Comparison of ENCODE assay signal across 32 cellular contexts in genomic region chr2:163649080-163649479, GRCh38.
DNase-seq lines count a peak whose midpoint lies in the region; ATAC-seq and TF ChIP-seq lines count a peak whose summit lies in the region.
"Had no signal": no experiment of that assay in that cellular context is flagged by ENCODE, and none has a peak within 500 bp of the region (broad histone marks: within the 10 kb centered on the region; RNA-seq: fewer than 3 reads in every experiment).

No MANE protein-coding gene starts in this region.

- no peak overlapping the region for H2AFZ ChIP-seq in mesenchymal stem cell (ENCODE audit: low read depth, low read length)

- no peak overlapping the region for H3K27ac Mint-ChIP-seq in MCF 10A (ENCODE audit: low read depth, unreplicated experiment)
- H3K27ac Mint-ChIP-seq: activated CD4-positive, alpha-beta T cell treated with anti-CD3 and anti-CD28 coated beads, Interleukin-2, amount 10 ng/mL, durations not matched to agents 24 days and 14 days; activated naive CD8-positive, alpha-beta T cell treated with anti-CD3 and anti-CD28 coated beads, Interleukin-2, amount 10 ng/mL, durations not matched to agents 7 days and 5 days; dendritic cell treated with granulocyte-macrophage colony-stimulating factor and Interleukin-4, amounts not matched to agents 40 ng/mL and 50 ng/mL, for 4 days; endodermal cell; HFFc6; natural killer cell treated with Interleukin-12 subunit alpha and Interleukin-12 subunit beta and Interleukin-15 and Interleukin-18, amount 100 ng/mL, for 72 hours had no signal

- no peak overlapping the region for H4K8ac ChIP-seq in mesenchymal stem cell (ENCODE audit: low read length)

- no peak overlapping the region for H3K4ac ChIP-seq in mesenchymal stem cell (ENCODE audit: low read depth in 1 of 2, low read length in 2 of 2)

- no peak overlapping the region for H2BK120ac ChIP-seq in mesenchymal stem cell (ENCODE audit: low read depth, low read length)

- no peaks in the 10 kb centered on the region for H3K36me3 Mint-ChIP-seq in MCF 10A (ENCODE audit: insufficient read depth, unreplicated experiment)
- H3K36me3 Mint-ChIP-seq: activated naive CD8-positive, alpha-beta T cell treated with anti-CD3 and anti-CD28 coated beads, Interleukin-2, amount 10 ng/mL, durations not matched to agents 7 days and 5 days; natural killer cell treated with Interleukin-12 subunit alpha and Interleukin-12 subunit beta and Interleukin-15 and Interleukin-18, amount 100 ng/mL, for 72 hours had no signal

- H3K36me3 ChIP-seq in brain microvascular endothelial cell (replicated peaks) (no peaks in the 10 kb centered on the region), mesenchymal stem cell (ENCODE audit: control insufficient read depth in 1 of 2, insufficient read depth in 2 of 2, low read depth in 1 of 2, low read length in 2 of 2) (peaks cover 0 to 5% of the 10 kb centered on the region in 2 experiments)
- H3K36me3 ChIP-seq: ascending aorta, esophagus squamous epithelium, gastroesophageal sphincter, transverse colon had no signal

- BruUV-seq in MCF 10A (replicated peaks; lab: Mats Ljungman, UMichigan), result no TSS peak

- ATAC-seq in stimulated activated naive CD8-positive, alpha-beta T cell treated with anti-CD3 and anti-CD28 coated beads, Interleukin-15, Interleukin-2, amounts not matched to agents 100 U/mL and 50 U/mL, for 24 hours, result no peak
- ATAC-seq: gastroesophageal sphincter; K562; natural killer cell treated with Interleukin-12 subunit alpha and Interleukin-12 subunit beta and Interleukin-15 and Interleukin-18, amount 100 ng/mL, for 72 hours had no signal

- intact Hi-C loops in MCF 10A (cut with micrococcal nuclease), result no loop called here

- DNase-seq in ELR (ENCODE audit: low read depth) (peak; percentile 37), LHCN-M2 (ENCODE audit: low read depth) (peak; percentile 50), brain microvascular endothelial cell (peak; percentile 44), mesenchymal stem cell (peak; percentile 29), NCI-H524 (lab: John Stamatoyannopoulos, UW) (no peak), HuH-7.5 (ENCODE audit: low spot score) (no peak), MCF 10A (ENCODE audit: unreplicated experiment) (no peak)
- DNase-seq in stimulated activated naive CD8-positive, alpha-beta T cell treated with anti-CD3 and anti-CD28 coated beads, Interleukin-15, Interleukin-2, amounts not matched to agents 100 U/mL and 50 U/mL, for 24 hours, result no peak
- DNase-seq: ACHN; activated CD4-positive, alpha-beta T cell treated with anti-CD3 and anti-CD28 coated beads, Interleukin-2, amount 10 ng/mL, durations not matched to agents 24 days and 14 days; activated CD8-positive, alpha-beta memory T cell treated with anti-CD3 and anti-CD28 coated beads for 24 hours; activated effector memory CD4-positive, alpha-beta T cell treated with Interleukin-2 at 50 U/mL for 16 hours; activated naive CD8-positive, alpha-beta T cell treated with anti-CD3 and anti-CD28 coated beads, Interleukin-2, amount 10 ng/mL, durations not matched to agents 7 days and 5 days; activated T-cell treated with anti-CD3 and anti-CD28 coated beads for 4 hours; C1 segment of cervical spinal cord; central memory CD4-positive, alpha-beta T cell; DMS153; endodermal cell; esophagus squamous epithelium; HFFc6; kidney glomerular epithelial cell; NCI-H1436; NCI-H345; NCI-H748 treated with DMSO at 0.1 percent for 48 hours; stimulated activated CD4-positive, alpha-beta T cell treated with anti-CD3 and anti-CD28 coated beads, Interleukin-4, amount 100 ng/mL, for 24 hours; transverse colon had no signal

- CTCF ChIA-PET in MCF 10A (lab: Yijun Ruan, JAX), result interaction anchor here (0.6 to 1.6 kb wide), 3 partner anchors 15 to 1555 kb away, joined by 4 to 6 read pairs (median 4); partner anchors contain the start of gene SCN3A

- no peaks in the 10 kb centered on the region for H3K27me3 Mint-ChIP-seq in MCF 10A (ENCODE audit: insufficient read depth, unreplicated experiment)
- H3K27me3 Mint-ChIP-seq: activated CD4-positive, alpha-beta T cell treated with anti-CD3 and anti-CD28 coated beads, Interleukin-2, amount 10 ng/mL, durations not matched to agents 24 days and 14 days; activated naive CD8-positive, alpha-beta T cell treated with anti-CD3 and anti-CD28 coated beads, Interleukin-2, amount 10 ng/mL, durations not matched to agents 7 days and 5 days; dendritic cell treated with granulocyte-macrophage colony-stimulating factor and Interleukin-4, amounts not matched to agents 40 ng/mL and 50 ng/mL, for 4 days; natural killer cell treated with Interleukin-12 subunit alpha and Interleukin-12 subunit beta and Interleukin-15 and Interleukin-18, amount 100 ng/mL, for 72 hours had no signal

- H3K27me3 ChIP-seq in brain microvascular endothelial cell (replicated peaks) (no peaks in the 10 kb centered on the region), mesenchymal stem cell (ENCODE audit: control insufficient read depth in 1 of 2, insufficient read depth in 1 of 2, low read length in 2 of 2) (no peaks in the 10 kb centered on the region)
- H3K27me3 ChIP-seq: ascending aorta, esophagus squamous epithelium, gastroesophageal sphincter, transverse colon had no signal

- in situ Hi-C loops in brain microvascular endothelial cell (cut with HindIII; ENCODE audit: low pct_ligation_motif_present, low sequenced_read_pairs), result no loop called here

- no peak overlapping the region for H3K9ac ChIP-seq in mesenchymal stem cell (ENCODE audit: low read length)

- H3K9me3 Mint-ChIP-seq in MCF 10A (ENCODE audit: unreplicated experiment), result peaks cover 10% of the 10 kb centered on the region
- H3K9me3 Mint-ChIP-seq: activated CD4-positive, alpha-beta T cell treated with anti-CD3 and anti-CD28 coated beads, Interleukin-2, amount 10 ng/mL, durations not matched to agents 24 days and 14 days; activated naive CD8-positive, alpha-beta T cell treated with anti-CD3 and anti-CD28 coated beads, Interleukin-2, amount 10 ng/mL, durations not matched to agents 7 days and 5 days; dendritic cell treated with granulocyte-macrophage colony-stimulating factor and Interleukin-4, amounts not matched to agents 40 ng/mL and 50 ng/mL, for 4 days; endodermal cell; HFFc6 had no signal

- H3K4me3 Mint-ChIP-seq in MCF 10A (ENCODE audit: unreplicated experiment), result no peak overlapping the region
- H3K4me3 Mint-ChIP-seq: activated CD4-positive, alpha-beta T cell treated with anti-CD3 and anti-CD28 coated beads, Interleukin-2, amount 10 ng/mL, durations not matched to agents 24 days and 14 days; activated naive CD8-positive, alpha-beta T cell treated with anti-CD3 and anti-CD28 coated beads, Interleukin-2, amount 10 ng/mL, durations not matched to agents 7 days and 5 days; dendritic cell treated with granulocyte-macrophage colony-stimulating factor and Interleukin-4, amounts not matched to agents 40 ng/mL and 50 ng/mL, for 4 days; endodermal cell; HFFc6; natural killer cell treated with Interleukin-12 subunit alpha and Interleukin-12 subunit beta and Interleukin-15 and Interleukin-18, amount 100 ng/mL, for 72 hours had no signal

- POLR2A ChIA-PET in MCF 10A (lab: Yijun Ruan, JAX), result interaction anchor here (0.6 to 1.2 kb wide), 2 partner anchors 76 to 435 kb away, joined by 3 read pairs; no protein-coding TSS in a partner anchor

- H2BK12ac ChIP-seq in mesenchymal stem cell (ENCODE audit: low read length in 2 of 2), result no peak overlapping the region

- 100% methylated on average over 1 of the region's 1 CpG for WGBS in mesenchymal stem cell

- H3K9me3 ChIP-seq in mesenchymal stem cell (ENCODE audit: control insufficient read depth, low read length), result no peaks in the 10 kb centered on the region
- H3K9me3 ChIP-seq: ascending aorta, esophagus squamous epithelium, gastroesophageal sphincter, transverse colon had no signal

- H4K91ac ChIP-seq in mesenchymal stem cell (ENCODE audit: low read length), result no peak overlapping the region

- TF ChIP-seq CTCF in brain microvascular endothelial cell (IDR thresholded peaks at IDR 0.05; ENCODE audit: low read depth, low read length, missing control alignments) (no peak), MCF 10A (IDR thresholded peaks at IDR 0.05; ENCODE audit: unreplicated experiment) (no peak)

- H2BK5ac ChIP-seq in mesenchymal stem cell (ENCODE audit: low read depth, low read length, poor library complexity, severe bottlenecking), result no peak overlapping the region

- H3K27ac ChIP-seq in brain microvascular endothelial cell, result no peak overlapping the region
- no peak overlapping the region for H3K27ac ChIP-seq in mesenchymal stem cell (ENCODE audit: low read length, poor library complexity, severe bottlenecking)
- H3K27ac ChIP-seq: ascending aorta, esophagus squamous epithelium, gastroesophageal sphincter, transverse colon had no signal

- H3K79me1 ChIP-seq in mesenchymal stem cell (replicated peaks; ENCODE audit: low read length, poor library complexity, severe bottlenecking), result peaks cover 9% of the 10 kb centered on the region

- H3K4me3 ChIP-seq in brain microvascular endothelial cell (ENCODE audit: low read depth, low read length) (no peak overlapping the region), mesenchymal stem cell (ENCODE audit: insufficient read depth in 1 of 2, low read depth in 1 of 2, low read length in 2 of 2) (no peak overlapping the region)
- H3K4me3 ChIP-seq: ascending aorta, esophagus squamous epithelium, gastroesophageal sphincter, K562, lung, transverse colon had no signal

- no peak overlapping the region for H2BK15ac ChIP-seq in mesenchymal stem cell (ENCODE audit: low read depth, poor library complexity, severe bottlenecking)

- peak overlapping the region in 1 of 2 experiments; percentile 54 for H3K18ac ChIP-seq in mesenchymal stem cell (ENCODE audit: low read depth in 1 of 2, low read length in 2 of 2)

- peaks cover 16% of the 10 kb centered on the region for H3K4me1 Mint-ChIP-seq in MCF 10A (ENCODE audit: insufficient read depth, unreplicated experiment)
- H3K4me1 Mint-ChIP-seq: activated CD4-positive, alpha-beta T cell treated with anti-CD3 and anti-CD28 coated beads, Interleukin-2, amount 10 ng/mL, durations not matched to agents 24 days and 14 days; activated naive CD8-positive, alpha-beta T cell treated with anti-CD3 and anti-CD28 coated beads, Interleukin-2, amount 10 ng/mL, durations not matched to agents 7 days and 5 days had no signal

- no peak overlapping the region for H3K14ac ChIP-seq in mesenchymal stem cell (ENCODE audit: low read length in 2 of 2)

- H3K4me2 ChIP-seq in mesenchymal stem cell (ENCODE audit: low read length, poor library complexity, severe bottlenecking), result no peak overlapping the region

- H3K23ac ChIP-seq in mesenchymal stem cell (ENCODE audit: low read length in 2 of 2), result no peak overlapping the region

- peaks cover 4% of the 10 kb centered on the region for H3K4me1 ChIP-seq in mesenchymal stem cell (ENCODE audit: control insufficient read depth, insufficient read depth, low read depth, low read length)
- H3K4me1 ChIP-seq: ascending aorta, esophagus squamous epithelium, transverse colon had no signal

- H2AK5ac ChIP-seq in mesenchymal stem cell (ENCODE audit: low read length, severe bottlenecking), result peak overlapping the region; percentile 74

Comparison
In these comparisons a context has a peak if more than half of its experiments do, and no peak if none do; other contexts are left out.
1. DNase-seq: peak in ELR (single experiment), LHCN-M2 (single experiment), brain microvascular endothelial cell (single experiment) and mesenchymal stem cell (single experiment); none in NCI-H524 (0 of 2), stimulated activated naive CD8-positive, alpha-beta T cell treated with anti-CD3 and anti-CD28 coated beads, Interleukin-15, Interleukin-2, amounts not matched to agents 100 U/mL and 50 U/mL, for 24 hours (single experiment), HuH-7.5 (single experiment) and MCF 10A (single experiment).